23 cellular contexts compared by ENCODE assay signal in genomic region chr2:183390109-183390508, GRCh38.
"Had no signal": no experiment of that assay in that cellular context is flagged by ENCODE, and none has a peak within 500 bp of the region (broad histone marks: within the 10 kb centered on the region; RNA-seq: fewer than 3 reads in every experiment).

No MANE protein-coding gene starts in this region.

- H3K36me3 Mint-ChIP-seq: stimulated activated effector memory CD8-positive, alpha-beta T cell treated with anti-CD3 and anti-CD28 coated beads, Interleukin-12 subunit alpha, Interleukin-12 subunit beta, amount 100 ng/mL, for 72 hours had no signal

- H3K27ac Mint-ChIP-seq: endodermal cell; mesothelial cell of epicardium; natural killer cell; progenitor cell of endocrine pancreas; stimulated activated effector memory CD8-positive, alpha-beta T cell treated with anti-CD3 and anti-CD28 coated beads, Interleukin-12 subunit alpha, Interleukin-12 subunit beta, amount 100 ng/mL, for 72 hours had no signal

- H3K27ac ChIP-seq: colonic mucosa, foreskin keratinocyte, heart left ventricle, pancreas, stomach, thoracic aorta, transverse colon, uterus had no signal

- H3K4me1 ChIP-seq: colonic mucosa, foreskin keratinocyte, heart left ventricle, pancreas, stomach, transverse colon, uterus had no signal

- H3K4me1 Mint-ChIP-seq: endodermal cell; mesothelial cell of epicardium; natural killer cell; neural crest cell; stimulated activated effector memory CD8-positive, alpha-beta T cell treated with anti-CD3 and anti-CD28 coated beads, Interleukin-12 subunit alpha, Interleukin-12 subunit beta, amount 100 ng/mL, for 72 hours had no signal

- H3K4me2 ChIP-seq: smooth muscle cell had no signal

- ATAC-seq: foreskin keratinocyte; natural killer cell; pancreas; stimulated activated effector memory CD8-positive, alpha-beta T cell treated with anti-CD3 and anti-CD28 coated beads, Interleukin-12 subunit alpha, Interleukin-12 subunit beta, amount 100 ng/mL, for 72 hours had no signal

- H3K36me3 ChIP-seq: colonic mucosa, heart left ventricle, pancreas, stomach, thoracic aorta, transverse colon, uterus had no signal

- H3K4me3 ChIP-seq: colonic mucosa, heart left ventricle, pancreas, smooth muscle cell, stomach, thoracic aorta, transverse colon, uterus had no signal

- H3K27me3 Mint-ChIP-seq: progenitor cell of endocrine pancreas had no signal

- H3K9me3 ChIP-seq: colonic mucosa, pancreas, uterus had no signal

- H3K27me3 ChIP-seq: colonic mucosa, foreskin keratinocyte, heart left ventricle, pancreas, stomach, transverse colon, uterus had no signal

- DNase-seq: cerebellar nuclear complex; colonic mucosa; effector CD4-positive, alpha-beta T cell; endodermal cell; foreskin keratinocyte; hippocampal formation; kidney glomerular epithelial cell; natural killer cell; nucleus accumbens; stimulated activated CD4-positive, alpha-beta T cell treated with anti-CD3 and anti-CD28 coated beads, Interleukin-4, amount 100 ng/mL, for 1 hour; stimulated activated CD8-positive, alpha-beta memory T cell treated with anti-CD3 and anti-CD28 coated beads, Interleukin-4, amount 100 ng/mL, for 48 hours; stomach; substantia nigra; transverse colon; uterus had no signal

- H3K4me3 Mint-ChIP-seq: endodermal cell; mesothelial cell of epicardium; natural killer cell; neural crest cell; stimulated activated effector memory CD8-positive, alpha-beta T cell treated with anti-CD3 and anti-CD28 coated beads, Interleukin-12 subunit alpha, Interleukin-12 subunit beta, amount 100 ng/mL, for 72 hours had no signal
